ENCODE assay signal across 8 cellular contexts in the genomic region with DNA sequence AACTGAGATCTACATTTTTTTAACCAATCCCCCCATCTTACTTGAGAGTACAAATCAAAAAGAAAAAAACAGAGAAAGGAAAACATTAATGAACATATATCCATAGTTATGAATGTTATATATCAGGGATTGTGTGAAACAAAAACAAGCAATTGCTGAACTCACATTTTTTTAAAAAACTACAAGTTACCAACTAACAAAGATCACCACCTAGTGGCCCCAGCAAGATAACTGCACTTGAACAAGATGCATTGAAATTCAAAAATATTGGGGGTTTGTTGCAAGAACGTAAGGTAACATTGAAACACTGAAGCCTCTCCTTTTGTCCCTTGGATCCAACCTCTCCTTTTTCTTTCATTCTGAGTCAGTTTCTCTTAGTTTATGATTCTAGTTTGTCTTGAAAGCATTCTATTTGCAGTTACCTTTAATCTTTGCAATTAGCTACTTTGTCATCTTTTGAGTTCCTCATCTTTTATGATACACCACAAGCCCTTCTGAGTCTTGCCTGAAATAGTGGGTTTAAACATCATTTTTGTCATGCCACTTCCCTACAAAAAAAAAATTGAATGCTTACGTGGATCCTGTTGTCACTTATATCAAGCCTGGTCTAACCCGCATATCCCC.
DNase-seq lines count a peak whose midpoint lies in the region; ATAC-seq and TF ChIP-seq lines count a peak whose summit lies in the region.

No MANE protein-coding gene starts in this region.

- no peaks in the 10 kb centered on the region for H3K36me3 ChIP-seq in DND-41 (ENCODE audit: insufficient read depth, low read length)

- H3K4me3 ChIP-seq in DND-41 (ENCODE audit: low read depth in 1 of 2, low read length in 2 of 2) = no peak overlapping the region
- H3K4me3 ChIP-seq in cardiac fibroblast (replicated peaks in 1 of 2; ENCODE audit: low read depth in 2 of 2, low read length in 2 of 2) = no peak overlapping the region

- peaks cover 5% of the 10 kb centered on the region for H3K36me3 Mint-ChIP-seq in mesothelial cell of epicardium
- H3K36me3 Mint-ChIP-seq in effector memory CD8-positive, alpha-beta T cell (ENCODE audit: insufficient read depth) = no peaks in the 10 kb centered on the region

- ATAC-seq in DND-41 (ENCODE audit: insufficient read depth, low read depth) = peak; percentile 58; the same call in 1 of the 3 replicates
- ATAC-seq in effector memory CD8-positive, alpha-beta T cell (replicated peaks) = no peak
- ATAC-seq in GM18498 (IDR thresholded peaks at IDR 0.05; ENCODE audit: unreplicated experiment) = no peak

- H3K4me1 Mint-ChIP-seq in mesothelial cell of epicardium = peaks cover 17% of the 10 kb centered on the region
- no peaks in the 10 kb centered on the region for H3K4me1 Mint-ChIP-seq in effector memory CD8-positive, alpha-beta T cell (ENCODE audit: low read depth in 2 of 2)

- no peak overlapping the region for H2AFZ ChIP-seq in DND-41 (ENCODE audit: low read depth, low read length)

- H3K27ac Mint-ChIP-seq in mesothelial cell of epicardium = no peak overlapping the region
- H3K27ac Mint-ChIP-seq in effector memory CD8-positive, alpha-beta T cell = no peak overlapping the region

- H3K79me2 ChIP-seq in DND-41 (ENCODE audit: insufficient read depth, low read length) = peaks cover 50% of the 10 kb centered on the region

- DNase-seq in DND-41 (no peak), H4 (ENCODE audit: low spot score) (peak; percentile 45), NCI-H446 treated with DMSO at 0.1 percent for 48 hours (lab: John Stamatoyannopoulos, UW) (peak; percentile 12), cardiac fibroblast (ENCODE audit: low read depth in 2 of 2) (peak; percentile 72 to 79), mesothelial cell of epicardium (ENCODE audit: low spot score in 2 of 2, unreplicated experiment in 2 of 2) (no peak), posterior cingulate gyrus (no peak)
- DNase-seq in effector memory CD8-positive, alpha-beta T cell = no peak

- H3K4me2 ChIP-seq in DND-41 (ENCODE audit: insufficient read depth, low read length) = no peak overlapping the region

- H3K9me3 Mint-ChIP-seq in mesothelial cell of epicardium = peaks cover 6% of the 10 kb centered on the region
- H3K9me3 Mint-ChIP-seq in effector memory CD8-positive, alpha-beta T cell = no peaks in the 10 kb centered on the region

- TF ChIP-seq CTCF in DND-41 (IDR thresholded peaks at IDR 0.05; ENCODE audit: borderline replicate concordance, extremely low read depth, low read length, poor library complexity, severe bottlenecking) (peak; percentile 76), cardiac fibroblast (IDR thresholded peaks at IDR 0.05; ENCODE audit: low read depth, low read length) (peak; percentile 73), mesothelial cell of epicardium (IDR thresholded peaks at IDR 0.05; ENCODE audit: unreplicated experiment) (peak; percentile 74)

- no peak overlapping the region for H3K27ac ChIP-seq in DND-41 (ENCODE audit: low read length)

- H3K27me3 Mint-ChIP-seq in mesothelial cell of epicardium (ENCODE audit: low read depth) = no peaks in the 10 kb centered on the region
- peaks cover 8 to 39% of the 10 kb centered on the region in 2 donors for H3K27me3 Mint-ChIP-seq in effector memory CD8-positive, alpha-beta T cell

- no peaks in the 10 kb centered on the region for H3K4me1 ChIP-seq in DND-41 (ENCODE audit: insufficient read depth, low read length)

- peaks cover 6% of the 10 kb centered on the region for H3K9me3 ChIP-seq in DND-41 (ENCODE audit: insufficient read depth, low read length, severe bottlenecking)

- peaks cover 4% of the 10 kb centered on the region; the same call in 1 of the 2 replicates for H4K20me1 ChIP-seq in DND-41 (ENCODE audit: insufficient read depth, low read length)

- intact Hi-C loops in posterior cingulate gyrus (cut with DNase I) = no loop called here

- no peak overlapping the region for H3K4me3 Mint-ChIP-seq in mesothelial cell of epicardium
- H3K4me3 Mint-ChIP-seq in effector memory CD8-positive, alpha-beta T cell = no peak overlapping the region

- no peaks in the 10 kb centered on the region for H3K27me3 ChIP-seq in DND-41 (ENCODE audit: insufficient read depth, low read length, poor library complexity)

- H3K9ac ChIP-seq in DND-41 (ENCODE audit: low read depth, low read length) = no peak overlapping the region

Comparison
In these comparisons a context has a peak if more than half of its experiments do, and no peak if none do; other contexts are left out.
1. DNase-seq: peak in H4 (single experiment), NCI-H446 treated with DMSO at 0.1 percent for 48 hours (single experiment) and cardiac fibroblast (2 of 2); none in DND-41 (single experiment), mesothelial cell of epicardium (0 of 2), posterior cingulate gyrus (0 of 10) and effector memory CD8-positive, alpha-beta T cell (0 of 3).
2. Peak in every context shown above with its lines, with median percentiles within 50 percentile points of each other: CTCF ChIP-seq.